In genomic region chr17:40418428-40418706, GRCh38 we compare ENCODE assay signal across 8 cellular contexts. TPM values are rescaled to one million over a fixed set of nuclear protein-coding genes. Genes with fewer than 3 reads are reported as not detected.
A peak's percentile ranks its signal among the peaks of the same experiment; 100 is the strongest.
DNase-seq lines count a peak whose midpoint lies in the region; ATAC-seq and TF ChIP-seq lines count a peak whose summit lies in the region.

No MANE protein-coding gene starts in this region.

- H3K27me3 ChIP-seq in AG04450 (ENCODE audit: control insufficient read depth, insufficient read depth, low read length) = no peaks in the 10 kb centered on the region

- H3K27ac ChIP-seq in AG04450 (ENCODE audit: low read depth, low read length) = no peak overlapping the region

- H3K27ac Mint-ChIP-seq in effector memory CD8-positive, alpha-beta T cell = peak overlapping the region; percentile 2 to 84
- H3K27ac Mint-ChIP-seq in natural killer cell = peak overlapping the region; percentile 75 to 78

- peaks cover 5 to 14% of the 10 kb centered on the region in 2 donors for H3K4me1 Mint-ChIP-seq in effector memory CD8-positive, alpha-beta T cell (ENCODE audit: low read depth in 2 of 2)
- H3K4me1 Mint-ChIP-seq in natural killer cell = peaks cover 10 to 14% of the 10 kb centered on the region in 2 donors

- H3K4me3 ChIP-seq in AG04450 (ENCODE audit: low read depth, low read length) (peak overlapping the region; percentile 60), LNCaP clone FGC (ENCODE audit: low read depth, low read length) (peak overlapping the region; percentile 92)

- no peak for DNase-seq in AG04450 (ENCODE audit: low read depth, low spot score)
- DNase-seq in LNCaP clone FGC (ENCODE audit: low read depth) = no peak
- DNase-seq in effector memory CD8-positive, alpha-beta T cell = no peak
- DNase-seq in natural killer cell = no peak
- no peak for DNase-seq in activated gamma-delta T cell (lab: John Stamatoyannopoulos, UW)
- DNase-seq in effector CD8-positive, alpha-beta T cell (lab: John Stamatoyannopoulos, UW) = no peak
- DNase-seq in globus pallidus (ENCODE audit: low spot score) = no peak

- peak overlapping the region; percentile 81 to 92 for H3K4me3 Mint-ChIP-seq in effector memory CD8-positive, alpha-beta T cell
- peak overlapping the region; percentile 96 for H3K4me3 Mint-ChIP-seq in natural killer cell

- ATAC-seq in effector memory CD8-positive, alpha-beta T cell (replicated peaks) = no peak
- no peak for ATAC-seq in natural killer cell
- no peak for ATAC-seq in HG02571 (IDR thresholded peaks at IDR 0.05; ENCODE audit: unreplicated experiment)

- TF ChIP-seq CTCF in AG04450 (IDR thresholded peaks at IDR 0.05; ENCODE audit: low read depth, low read length) = no peak
- TF ChIP-seq CTCF in LNCaP clone FGC (IDR thresholded peaks at IDR 0.05; ENCODE audit: control insufficient read depth, extremely low read depth, insufficient read depth) = no peak
- no peak for TF ChIP-seq CTCF in natural killer cell (IDR thresholded peaks at IDR 0.05)

- H3K36me3 Mint-ChIP-seq in effector memory CD8-positive, alpha-beta T cell (ENCODE audit: insufficient read depth) = peaks cover 8% of the 10 kb centered on the region
- no peaks in the 10 kb centered on the region for H3K36me3 Mint-ChIP-seq in natural killer cell

- intact Hi-C loops in natural killer cell (cut with micrococcal nuclease) = loop anchor here (1.0 kb wide), 1 partner anchor 131 kb away; the partner anchor contains the start of gene CDC6

- POLR2A ChIA-PET in AG04450 (lab: Yijun Ruan, JAX) = interaction anchor here (0.7 to 1.5 kb wide), 8 partner anchors 12 to 1270 kb away, joined by 3 to 9 read pairs (median 5); partner anchors contain the start of gene EIF1

- H3K9me3 ChIP-seq in AG04450 (ENCODE audit: control insufficient read depth, insufficient read depth, low read length) = no peaks in the 10 kb centered on the region

- no peaks in the 10 kb centered on the region for H3K9me3 Mint-ChIP-seq in effector memory CD8-positive, alpha-beta T cell
- H3K9me3 Mint-ChIP-seq in natural killer cell = no peaks in the 10 kb centered on the region

- CTCF ChIA-PET in AG04450 (lab: Charles Lee) = interaction anchor here (0.7 to 4.9 kb wide), 4 partner anchors 26 to 141 kb away, joined by 3 to 37 read pairs (median 5); no protein-coding TSS in a partner anchor

- H3K27me3 Mint-ChIP-seq in effector memory CD8-positive, alpha-beta T cell = no peaks in the 10 kb centered on the region
- no peaks in the 10 kb centered on the region for H3K27me3 Mint-ChIP-seq in natural killer cell (ENCODE audit: low read depth in 2 of 2)

RNA-seq across cellular contexts. Expression of gene TOP2A, which starts 0.7 kb away (rescaled TPM):
- polyA plus RNA-seq in AG04450 (2011; rRNA removed) = 28.2 and 53.5 TPM in 2 replicates
- polyA minus RNA-seq in AG04450 (2011; rRNA and poly(A)+ RNA removed) = 12.0 and 28.1 TPM in 2 replicates
- 1 to 10 TPM; 2.0 to 6.4 (median 4.6) TPM for total RNA-seq in natural killer cell

RNA-seq across cellular contexts. Expression of gene IGFBP4, which starts 24.9 kb away (rescaled TPM):
- 1,026 and 1,343 TPM in 2 replicates for polyA plus RNA-seq in AG04450 (2011; rRNA removed)
- 782 and 1,005 TPM in 2 replicates for polyA minus RNA-seq in AG04450 (2011; rRNA and poly(A)+ RNA removed)
- total RNA-seq in natural killer cell = 1 to 10 TPM; 2.1 to 8.1 (median 2.8) TPM

RNA-seq across cellular contexts. Expression of gene GJD3, which starts 53.8 kb away (rescaled TPM):
- 0.41 and 0.97 TPM in 2 replicates for polyA plus RNA-seq in AG04450 (2011; rRNA removed)
- 0.39 TPM in 1 of 2 replicates, not detected in the other for polyA minus RNA-seq in AG04450 (2011; rRNA and poly(A)+ RNA removed)
- not detected for total RNA-seq in natural killer cell
